27 cellular contexts compared by ENCODE assay signal in the genomic region with DNA sequence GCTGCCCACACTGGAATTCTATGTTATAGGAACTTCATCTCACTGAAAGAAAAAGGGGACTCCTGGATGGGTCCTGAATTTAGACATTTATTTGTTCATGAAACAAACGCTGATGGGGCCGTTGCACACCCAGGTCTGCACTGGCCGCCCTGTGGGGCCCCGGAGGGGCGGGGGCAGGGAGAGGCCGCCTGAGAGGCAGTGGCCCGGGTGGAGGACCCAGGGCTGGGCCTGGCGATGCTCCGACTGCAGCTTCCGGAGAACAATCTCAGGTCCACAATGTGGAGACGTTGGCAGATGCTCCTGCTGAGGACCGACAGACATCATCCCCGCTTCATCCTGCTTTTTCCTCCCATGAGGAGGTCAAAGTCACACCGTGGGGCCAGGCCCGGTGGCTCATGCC. TPM values are rescaled to one million over a fixed set of nuclear protein-coding genes. Genes with fewer than 3 reads are reported as not detected.
"Had no signal": no experiment of that assay in that cellular context is flagged by ENCODE, and none has a peak within 500 bp of the region (broad histone marks: within the 10 kb centered on the region; RNA-seq: fewer than 3 reads in every experiment).

No MANE protein-coding gene starts in this region.

- H3K4me3 Mint-ChIP-seq: activated naive CD4-positive, alpha-beta T cell treated with anti-CD3 and anti-CD28 coated beads, Interleukin-2, amount 50 U/mL, for 24 hours; naive thymus-derived CD8-positive, alpha-beta T cell; T-helper 1 cell treated with Interleukin-12 subunit alpha and Interleukin-12 subunit beta and Interleukin-4 antibody, amounts not matched to agents 30 μg/mL and 1 μg/mL, for 36 hours had no signal

- H3K36me3 Mint-ChIP-seq: activated naive CD4-positive, alpha-beta T cell treated with anti-CD3 and anti-CD28 coated beads, Interleukin-2, amount 50 U/mL, for 24 hours; naive thymus-derived CD8-positive, alpha-beta T cell had no signal

- H3K27me3 ChIP-seq: breast epithelium, left lung, neutrophil, vagina had no signal

- H3K9me3 Mint-ChIP-seq: activated naive CD4-positive, alpha-beta T cell treated with anti-CD3 and anti-CD28 coated beads, Interleukin-2, amount 50 U/mL, for 24 hours; naive thymus-derived CD8-positive, alpha-beta T cell; T-helper 1 cell treated with Interleukin-12 subunit alpha and Interleukin-12 subunit beta and Interleukin-4 antibody, amounts not matched to agents 30 μg/mL and 1 μg/mL, for 36 hours had no signal

- H3K27me3 Mint-ChIP-seq: activated naive CD4-positive, alpha-beta T cell treated with anti-CD3 and anti-CD28 coated beads, Interleukin-2, amount 50 U/mL, for 24 hours had no signal

- H3K4me1 Mint-ChIP-seq: activated naive CD4-positive, alpha-beta T cell treated with anti-CD3 and anti-CD28 coated beads, Interleukin-2, amount 50 U/mL, for 24 hours; naive thymus-derived CD8-positive, alpha-beta T cell had no signal

- H3K27ac Mint-ChIP-seq: activated naive CD4-positive, alpha-beta T cell treated with anti-CD3 and anti-CD28 coated beads, Interleukin-2, amount 50 U/mL, for 24 hours; naive thymus-derived CD8-positive, alpha-beta T cell; T-helper 1 cell treated with Interleukin-12 subunit alpha and Interleukin-12 subunit beta and Interleukin-4 antibody, amounts not matched to agents 30 μg/mL and 1 μg/mL, for 36 hours had no signal

- H3K27ac ChIP-seq: breast epithelium, neutrophil, tibial artery, vagina, WERI-Rb-1 had no signal

- ATAC-seq: left lung; naive thymus-derived CD8-positive, alpha-beta T cell; stimulated activated naive CD8-positive, alpha-beta T cell treated with anti-CD3 and anti-CD28 coated beads, Interleukin-15, Interleukin-2, amounts not matched to agents 100 U/mL and 50 U/mL, for 24 hours had no signal

- H3K9me3 ChIP-seq: breast epithelium, left lung, neutrophil, tibial artery, vagina had no signal

- H3K36me3 ChIP-seq: breast epithelium, left lung, neutrophil, tibial artery, vagina, WERI-Rb-1 had no signal

- FAIRE-seq: astrocyte, endometrium, kidney had no signal

- DNase-seq: activated CD4-positive, alpha-beta T cell treated with anti-CD3 and anti-CD28 coated beads for 1 hour; activated CD8-positive, alpha-beta memory T cell treated with anti-CD3 and anti-CD28 coated beads for 24 hours; activated CD8-positive, alpha-beta memory T cell treated with anti-CD3 and anti-CD28 coated beads, Interleukin-2, amount 50 U/mL, for 48 hours; activated effector memory CD4-positive, alpha-beta T cell treated with Interleukin-2 at 50 U/mL for 16 hours; activated T-cell treated with anti-CD3 and anti-CD28 coated beads, Interleukin-2, amount 50 U/mL, for 48 hours; cortex of kidney; erythroblast; foreskin melanocyte; glutamatergic neuron; kidney; left lung; naive thymus-derived CD8-positive, alpha-beta T cell; stimulated activated CD4-positive, alpha-beta T cell treated with anti-CD3 and anti-CD28 coated beads, Interleukin-12 subunit alpha, Interleukin-12 subunit beta, amount 100 ng/mL, for 4 hours; stimulated activated CD4-positive, alpha-beta T cell treated with anti-CD3 and anti-CD28 coated beads, Interleukin-2, amount 100 ng/mL, for 24 hours; stimulated activated naive CD8-positive, alpha-beta T cell treated with anti-CD3 and anti-CD28 coated beads, Interleukin-15, Interleukin-2, amounts not matched to agents 100 U/mL and 50 U/mL, for 24 hours; substantia nigra; tibial artery; WERI-Rb-1 had no signal

- H3K4me3 ChIP-seq: breast epithelium, tibial artery, vagina had no signal

RNA-seq across cellular contexts. Expression of a gene that starts 30.0 kb away (rescaled TPM):
- total RNA-seq: naive thymus-derived CD8-positive, alpha-beta T cell had no signal
- polyA plus RNA-seq: naive thymus-derived CD8-positive, alpha-beta T cell had no signal

RNA-seq across cellular contexts. Expression of a gene that starts 40.8 kb away (rescaled TPM):
- total RNA-seq: kidney; mesenteric fat pad; naive thymus-derived CD8-positive, alpha-beta T cell; vagina had no signal
- polyA plus RNA-seq: naive thymus-derived CD8-positive, alpha-beta T cell had no signal

RNA-seq across cellular contexts. Expression of a gene that starts 46.7 kb away (rescaled TPM):
- total RNA-seq: renal cortical epithelial cell, vagina had no signal
- polyA plus RNA-seq: naive thymus-derived CD8-positive, alpha-beta T cell had no signal

RNA-seq across cellular contexts. Expression of a gene that starts 59.9 kb away (rescaled TPM):
- total RNA-seq: astrocyte; kidney; naive thymus-derived CD8-positive, alpha-beta T cell; renal cortical epithelial cell; vagina had no signal
- polyA plus RNA-seq: naive thymus-derived CD8-positive, alpha-beta T cell had no signal
